Comparison of ENCODE assay signal across 10 cellular contexts in the genomic region with DNA sequence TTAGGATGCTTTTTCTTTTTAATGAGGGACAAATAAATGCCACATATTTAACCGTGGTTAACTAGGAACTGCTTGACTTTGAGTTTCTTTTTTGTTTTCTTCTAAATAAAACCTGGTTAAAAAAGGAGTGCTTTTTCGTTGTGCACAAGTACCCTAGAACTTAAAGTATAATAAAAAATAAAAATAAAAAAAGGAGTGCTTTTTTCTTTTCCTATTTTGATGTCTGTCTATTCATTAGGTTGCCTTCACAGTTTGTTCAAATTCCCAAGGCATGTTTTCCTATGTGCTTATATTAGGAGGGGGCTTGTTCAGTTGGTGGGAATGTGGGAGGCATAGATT. TPM values are rescaled to one million over a fixed set of nuclear protein-coding genes. Genes with fewer than 3 reads are reported as not detected.
A peak's percentile ranks its signal among the peaks of the same experiment; 100 is the strongest.
DNase-seq lines count a peak whose midpoint lies in the region; ATAC-seq and TF ChIP-seq lines count a peak whose summit lies in the region.
"Had no signal": no experiment of that assay in that cellular context is flagged by ENCODE, and none has a peak within 500 bp of the region (broad histone marks: within the 10 kb centered on the region; RNA-seq: fewer than 3 reads in every experiment).

No MANE protein-coding gene starts in this region.

- no peak overlapping the region for H2AFZ ChIP-seq in hepatocyte

- H3K27ac Mint-ChIP-seq in HFFc6, result no peak overlapping the region; the same call in 1 of the 2 replicates
- H3K27ac Mint-ChIP-seq in activated naive CD8-positive, alpha-beta T cell treated with anti-CD3 and anti-CD28 coated beads for 36 hours, result no peak overlapping the region

- H3K4me2 ChIP-seq in hepatocyte, result peak overlapping the region; percentile 71

- H3K4me1 Mint-ChIP-seq in HFFc6 (ENCODE audit: low read depth), result no peaks in the 10 kb centered on the region; the same call in 1 of the 2 replicates
- H3K4me1 Mint-ChIP-seq in activated naive CD8-positive, alpha-beta T cell treated with anti-CD3 and anti-CD28 coated beads for 36 hours, result peaks cover 31% of the 10 kb centered on the region

- no peak for DNase-seq in HFFc6
- DNase-seq in activated naive CD8-positive, alpha-beta T cell treated with anti-CD3 and anti-CD28 coated beads for 36 hours, result no peak
- DNase-seq in hepatocyte (ENCODE audit: low spot score), result no peak
- no peak for DNase-seq in anterior cingulate cortex (lab: John Stamatoyannopoulos, UW)
- DNase-seq: GDM1; stimulated activated CD4-positive, alpha-beta T cell treated with anti-CD3 and anti-CD28 coated beads, Interleukin-4, amount 100 ng/mL, for 24 hours had no signal

- no peaks in the 10 kb centered on the region for H3K36me3 ChIP-seq in hepatocyte (replicated peaks; ENCODE audit: insufficient read depth, low read depth)

- peaks cover 90% of the 10 kb centered on the region for H3K79me2 ChIP-seq in hepatocyte

- no peaks in the 10 kb centered on the region for H3K9me2 ChIP-seq in hepatocyte (replicated peaks; ENCODE audit: insufficient read depth)

- H4K20me1 ChIP-seq in hepatocyte (ENCODE audit: insufficient read depth, poor library complexity, severe bottlenecking), result peaks cover 77% of the 10 kb centered on the region

- H3K9me3 ChIP-seq in hepatocyte (ENCODE audit: low read depth), result no peaks in the 10 kb centered on the region

- H3K9me3 Mint-ChIP-seq in HFFc6, result peaks cover 8% of the 10 kb centered on the region; the same call in 1 of the 2 replicates
- H3K9me3 Mint-ChIP-seq in activated naive CD8-positive, alpha-beta T cell treated with anti-CD3 and anti-CD28 coated beads for 36 hours, result no peaks in the 10 kb centered on the region

- H3K4me3 ChIP-seq in hepatocyte (peak overlapping the region; percentile 27), skin epidermis (peak overlapping the region; percentile 63 to 91 (median 81))

- H3K4me1 ChIP-seq in hepatocyte (ENCODE audit: insufficient read depth), result peaks cover 41% of the 10 kb centered on the region

- peaks cover 29% of the 10 kb centered on the region for H3K36me3 Mint-ChIP-seq in HFFc6 (ENCODE audit: low read depth)
- H3K36me3 Mint-ChIP-seq in activated naive CD8-positive, alpha-beta T cell treated with anti-CD3 and anti-CD28 coated beads for 36 hours, result peaks cover 23% of the 10 kb centered on the region

- H3K27ac ChIP-seq in hepatocyte (peak overlapping the region; percentile 100), skin epidermis (peak overlapping the region in 19 of 21 experiments; percentile 95 to 100 (median 100))

- no peak overlapping the region for H3K4me3 Mint-ChIP-seq in HFFc6
- peak overlapping the region; percentile 15 for H3K4me3 Mint-ChIP-seq in activated naive CD8-positive, alpha-beta T cell treated with anti-CD3 and anti-CD28 coated beads for 36 hours

- ATAC-seq in HG02763 (IDR thresholded peaks at IDR 0.05; ENCODE audit: unreplicated experiment) (no peak), GM19395 (IDR thresholded peaks at IDR 0.05; ENCODE audit: unreplicated experiment) (no peak), HG03108 (IDR thresholded peaks at IDR 0.05; ENCODE audit: unreplicated experiment) (no peak)

- TF ChIP-seq CTCF in HFFc6 (IDR thresholded peaks at IDR 0.05) (peak; percentile 50), hepatocyte (IDR thresholded peaks at IDR 0.05; ENCODE audit: poor library complexity) (no peak)

- peaks cover 7% of the 10 kb centered on the region for H3K27me3 Mint-ChIP-seq in HFFc6 (ENCODE audit: insufficient read depth)
- peaks cover 4% of the 10 kb centered on the region for H3K27me3 Mint-ChIP-seq in activated naive CD8-positive, alpha-beta T cell treated with anti-CD3 and anti-CD28 coated beads for 36 hours

- H3K27me3 ChIP-seq in hepatocyte, result no peaks in the 10 kb centered on the region

- 36% methylated on average over 2 of the region's 2 CpGs for WGBS in hepatocyte (ENCODE audit: low lambda C conversion rate, missing lambda C conversion rate)

RNA-seq across cellular contexts. Expression of gene FOSL2, which starts 4.4 kb away (rescaled TPM):
- 100 to 1,000 TPM in 5 of 6 experiments, 10 to 100 TPM in 1; 90.1 to 128 (median 116) TPM for total RNA-seq in HFFc6 (2021; fragmentation: NEBNext Ultra II Directional; extraction: Animal tissue kit (Norgen Biotek cat#: 25700))
- total RNA-seq in activated naive CD8-positive, alpha-beta T cell treated with anti-CD3 and anti-CD28 coated beads for 36 hours, result 10 to 100 TPM; 32.5 to 39.4 TPM
- 148 and 164 TPM in 2 replicates for total RNA-seq in hepatocyte
- polyA plus RNA-seq in hepatocyte, result 84.0 and 91.1 TPM in 2 replicates
